ENCODE assay signal across 1 cellular context in the genomic region with DNA sequence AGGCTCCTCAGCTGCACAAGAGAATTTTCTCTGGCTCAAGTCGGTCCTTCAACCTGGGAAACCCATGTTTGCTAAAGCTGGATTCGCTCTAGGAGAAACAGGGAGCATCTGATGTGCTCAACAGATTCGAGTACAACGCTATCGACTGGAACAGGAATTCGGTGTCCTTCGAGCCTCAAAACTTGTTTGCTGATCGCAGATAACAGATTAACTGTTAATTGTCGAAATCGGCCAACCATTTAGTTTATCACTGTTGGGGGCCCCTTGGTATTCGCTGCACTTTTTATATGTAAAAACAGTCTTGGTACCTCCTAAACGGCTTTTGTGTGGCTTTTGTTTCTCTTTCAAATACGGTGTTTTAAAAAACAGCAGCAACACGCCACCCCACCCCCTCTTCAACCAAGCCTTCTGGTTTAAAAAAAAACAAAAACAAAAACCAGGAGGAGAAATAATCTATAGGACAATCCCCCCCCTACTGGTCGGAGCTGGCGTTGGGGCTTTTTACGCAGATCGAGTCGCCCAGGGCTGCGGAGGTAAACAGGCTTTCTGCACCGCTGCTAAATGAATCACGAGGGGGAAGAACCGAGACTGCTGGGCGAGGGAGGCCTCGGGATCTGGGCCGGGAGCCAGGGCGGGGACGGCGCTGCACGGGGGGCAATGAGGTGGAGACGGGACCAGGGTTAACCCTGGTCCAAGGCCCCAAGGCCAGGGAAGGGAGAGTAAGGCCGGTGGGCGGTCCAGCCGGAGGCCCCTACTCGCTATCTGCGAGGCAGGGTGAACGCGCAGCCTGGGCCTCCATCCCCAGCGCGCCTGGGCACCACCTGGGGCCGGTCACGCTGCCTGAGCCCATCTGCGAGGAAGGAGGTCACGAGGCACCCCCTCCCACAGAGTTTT.
TF ChIP-seq lines count a peak whose summit lies in the region.

No MANE protein-coding gene starts in this region.

TF ChIP-seq in HepG2, 621 proteins besides CTCF, POLR2A, EP300 and RAD21 (continued from another document and continues in another):
- TF ChIP-seq ZNF770 (CRISPR knock-in tag; IDR thresholded peaks at IDR 0.05) (peak; percentile 38; the same call in 1 of the 2 replicates), TRIM24 (CRISPR knock-in tag; IDR thresholded peaks at IDR 0.05) (no peak), TAF1 (CRISPR knock-in tag; IDR thresholded peaks at IDR 0.05) (no peak), ZNF382 (CRISPR knock-in tag; IDR thresholded peaks at IDR 0.05; ENCODE audit: borderline replicate concordance) (no peak), ZNF101 (CRISPR knock-in tag; IDR thresholded peaks at IDR 0.05; ENCODE audit: borderline replicate concordance, low read depth) (no peak), NR0B2 (CRISPR knock-in tag; IDR thresholded peaks at IDR 0.05) (no peak), ZNF883 (CRISPR knock-in tag; IDR thresholded peaks at IDR 0.05; ENCODE audit: not compliant biosample characterization) (no peak), RFX1 (IDR thresholded peaks at IDR 0.05) (peak; percentile 31; the same call in 1 of the 2 replicates), RXRB (CRISPR knock-in tag; IDR thresholded peaks at IDR 0.05; ENCODE audit: borderline replicate concordance) (peak; percentile 34), SKI (IDR thresholded peaks at IDR 0.05; ENCODE audit: partially characterized antibody) (peak; percentile 37), ZXDC (CRISPR knock-in tag; IDR thresholded peaks at IDR 0.05) (no peak), ARNT2 (CRISPR knock-in tag; IDR thresholded peaks at IDR 0.05; ENCODE audit: low read depth) (no peak), SMARCC2 (IDR thresholded peaks at IDR 0.05) (no peak), ZFP36 (IDR thresholded peaks at IDR 0.05; ENCODE audit: borderline replicate concordance, low read depth, low read length, partially characterized antibody) (no peak), CREB1 (IDR thresholded peaks at IDR 0.05) (no peak), CREB1 (CRISPR knock-in tag; IDR thresholded peaks at IDR 0.05) (no peak), KMT2A (CRISPR knock-in tag; IDR thresholded peaks at IDR 0.05) (peak; percentile 24; the same call in 1 of the 2 replicates), PHF21A (CRISPR knock-in tag; IDR thresholded peaks at IDR 0.05) (peak; percentile 60), REPIN1 (CRISPR knock-in tag; IDR thresholded peaks at IDR 0.05; ENCODE audit: borderline replicate concordance, low read depth) (peak; percentile 63; the same call in 1 of the 2 replicates), SMAD1 (CRISPR knock-in tag; IDR thresholded peaks at IDR 0.05; ENCODE audit: borderline replicate concordance, low read depth) (no peak), ZSCAN29 (CRISPR knock-in tag; conservative IDR thresholded peaks at IDR 0.05) (no peak), TMF1 (CRISPR knock-in tag; IDR thresholded peaks at IDR 0.05; ENCODE audit: low read depth) (no peak), GPN1 (CRISPR knock-in tag; IDR thresholded peaks at IDR 0.05; ENCODE audit: borderline replicate concordance) (no peak), ISL2 (CRISPR knock-in tag; IDR thresholded peaks at IDR 0.05) (no peak), KLF9 (CRISPR knock-in tag; IDR thresholded peaks at IDR 0.05; ENCODE audit: low read depth) (no peak), ZNF496 (CRISPR knock-in tag; IDR thresholded peaks at IDR 0.05; ENCODE audit: insufficient replicate concordance) (no peak), NFIB (CRISPR knock-in tag; IDR thresholded peaks at IDR 0.05; ENCODE audit: borderline replicate concordance) (no peak), HOXA7 (CRISPR knock-in tag; IDR thresholded peaks at IDR 0.05) (no peak), SAP130 (CRISPR knock-in tag; IDR thresholded peaks at IDR 0.05; ENCODE audit: low read depth) (peak; percentile 44), GABPB1 (CRISPR knock-in tag; IDR thresholded peaks at IDR 0.05) (peak; percentile 40; the same call in 1 of the 2 replicates), ZNF354B (CRISPR knock-in tag; IDR thresholded peaks at IDR 0.05) (no peak), MYC (CRISPR knock-in tag; IDR thresholded peaks at IDR 0.05; ENCODE audit: borderline replicate concordance) (peak; percentile 26; the same call in 1 of the 2 replicates), RXRA (CRISPR knock-in tag; IDR thresholded peaks at IDR 0.05) (0 out of 2 replicates have a peak, but pooled peaks have one; percentile 26)
- TF ChIP-seq, protein P1, sequence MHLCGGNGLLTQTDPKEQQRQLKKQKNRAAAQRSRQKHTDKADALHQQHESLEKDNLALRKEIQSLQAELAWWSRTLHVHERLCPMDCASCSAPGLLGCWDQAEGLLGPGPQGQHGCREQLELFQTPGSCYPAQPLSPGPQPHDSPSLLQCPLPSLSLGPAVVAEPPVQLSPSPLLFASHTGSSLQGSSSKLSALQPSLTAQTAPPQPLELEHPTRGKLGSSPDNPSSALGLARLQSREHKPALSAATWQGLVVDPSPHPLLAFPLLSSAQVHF (CRISPR knock-in tag; IDR thresholded peaks at IDR 0.05), result no peak
- TF ChIP-seq, protein P2, sequence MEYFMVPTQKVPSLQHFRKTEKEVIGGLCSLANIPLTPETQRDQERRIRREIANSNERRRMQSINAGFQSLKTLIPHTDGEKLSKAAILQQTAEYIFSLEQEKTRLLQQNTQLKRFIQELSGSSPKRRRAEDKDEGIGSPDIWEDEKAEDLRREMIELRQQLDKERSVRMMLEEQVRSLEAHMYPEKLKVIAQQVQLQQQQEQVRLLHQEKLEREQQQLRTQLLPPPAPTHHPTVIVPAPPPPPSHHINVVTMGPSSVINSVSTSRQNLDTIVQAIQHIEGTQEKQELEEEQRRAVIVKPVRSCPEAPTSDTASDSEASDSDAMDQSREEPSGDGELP (IDR thresholded peaks at IDR 0.05; ENCODE audit: borderline replicate concordance, low read depth), result no peak
- TF ChIP-seq, protein P3, sequence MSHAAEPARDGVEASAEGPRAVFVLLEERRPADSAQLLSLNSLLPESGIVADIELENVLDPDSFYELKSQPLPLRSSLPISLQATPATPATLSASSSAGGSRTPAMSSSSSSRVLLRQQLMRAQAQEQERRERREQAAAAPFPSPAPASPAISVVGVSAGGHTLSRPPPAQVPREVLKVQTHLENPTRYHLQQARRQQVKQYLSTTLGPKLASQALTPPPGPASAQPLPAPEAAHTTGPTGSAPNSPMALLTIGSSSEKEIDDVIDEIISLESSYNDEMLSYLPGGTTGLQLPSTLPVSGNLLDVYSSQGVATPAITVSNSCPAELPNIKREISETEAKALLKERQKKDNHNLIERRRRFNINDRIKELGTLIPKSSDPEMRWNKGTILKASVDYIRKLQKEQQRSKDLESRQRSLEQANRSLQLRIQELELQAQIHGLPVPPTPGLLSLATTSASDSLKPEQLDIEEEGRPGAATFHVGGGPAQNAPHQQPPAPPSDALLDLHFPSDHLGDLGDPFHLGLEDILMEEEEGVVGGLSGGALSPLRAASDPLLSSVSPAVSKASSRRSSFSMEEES (CRISPR knock-in tag; IDR thresholded peaks at IDR 0.05), result peak; percentile 46; the same call in 1 of the 2 replicates
- TF ChIP-seq, protein P4, sequence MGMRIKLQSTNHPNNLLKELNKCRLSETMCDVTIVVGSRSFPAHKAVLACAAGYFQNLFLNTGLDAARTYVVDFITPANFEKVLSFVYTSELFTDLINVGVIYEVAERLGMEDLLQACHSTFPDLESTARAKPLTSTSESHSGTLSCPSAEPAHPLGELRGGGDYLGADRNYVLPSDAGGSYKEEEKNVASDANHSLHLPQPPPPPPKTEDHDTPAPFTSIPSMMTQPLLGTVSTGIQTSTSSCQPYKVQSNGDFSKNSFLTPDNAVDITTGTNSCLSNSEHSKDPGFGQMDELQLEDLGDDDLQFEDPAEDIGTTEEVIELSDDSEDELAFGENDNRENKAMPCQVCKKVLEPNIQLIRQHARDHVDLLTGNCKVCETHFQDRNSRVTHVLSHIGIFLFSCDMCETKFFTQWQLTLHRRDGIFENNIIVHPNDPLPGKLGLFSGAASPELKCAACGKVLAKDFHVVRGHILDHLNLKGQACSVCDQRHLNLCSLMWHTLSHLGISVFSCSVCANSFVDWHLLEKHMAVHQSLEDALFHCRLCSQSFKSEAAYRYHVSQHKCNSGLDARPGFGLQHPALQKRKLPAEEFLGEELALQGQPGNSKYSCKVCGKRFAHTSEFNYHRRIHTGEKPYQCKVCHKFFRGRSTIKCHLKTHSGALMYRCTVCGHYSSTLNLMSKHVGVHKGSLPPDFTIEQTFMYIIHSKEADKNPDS (CRISPR knock-in tag; IDR thresholded peaks at IDR 0.05), result no peak
- TF ChIP-seq, protein P5, sequence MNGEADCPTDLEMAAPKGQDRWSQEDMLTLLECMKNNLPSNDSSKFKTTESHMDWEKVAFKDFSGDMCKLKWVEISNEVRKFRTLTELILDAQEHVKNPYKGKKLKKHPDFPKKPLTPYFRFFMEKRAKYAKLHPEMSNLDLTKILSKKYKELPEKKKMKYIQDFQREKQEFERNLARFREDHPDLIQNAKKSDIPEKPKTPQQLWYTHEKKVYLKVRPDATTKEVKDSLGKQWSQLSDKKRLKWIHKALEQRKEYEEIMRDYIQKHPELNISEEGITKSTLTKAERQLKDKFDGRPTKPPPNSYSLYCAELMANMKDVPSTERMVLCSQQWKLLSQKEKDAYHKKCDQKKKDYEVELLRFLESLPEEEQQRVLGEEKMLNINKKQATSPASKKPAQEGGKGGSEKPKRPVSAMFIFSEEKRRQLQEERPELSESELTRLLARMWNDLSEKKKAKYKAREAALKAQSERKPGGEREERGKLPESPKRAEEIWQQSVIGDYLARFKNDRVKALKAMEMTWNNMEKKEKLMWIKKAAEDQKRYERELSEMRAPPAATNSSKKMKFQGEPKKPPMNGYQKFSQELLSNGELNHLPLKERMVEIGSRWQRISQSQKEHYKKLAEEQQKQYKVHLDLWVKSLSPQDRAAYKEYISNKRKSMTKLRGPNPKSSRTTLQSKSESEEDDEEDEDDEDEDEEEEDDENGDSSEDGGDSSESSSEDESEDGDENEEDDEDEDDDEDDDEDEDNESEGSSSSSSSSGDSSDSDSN (CRISPR knock-in tag; IDR thresholded peaks at IDR 0.05), result peak; percentile 82
- TF ChIP-seq, protein P6, sequence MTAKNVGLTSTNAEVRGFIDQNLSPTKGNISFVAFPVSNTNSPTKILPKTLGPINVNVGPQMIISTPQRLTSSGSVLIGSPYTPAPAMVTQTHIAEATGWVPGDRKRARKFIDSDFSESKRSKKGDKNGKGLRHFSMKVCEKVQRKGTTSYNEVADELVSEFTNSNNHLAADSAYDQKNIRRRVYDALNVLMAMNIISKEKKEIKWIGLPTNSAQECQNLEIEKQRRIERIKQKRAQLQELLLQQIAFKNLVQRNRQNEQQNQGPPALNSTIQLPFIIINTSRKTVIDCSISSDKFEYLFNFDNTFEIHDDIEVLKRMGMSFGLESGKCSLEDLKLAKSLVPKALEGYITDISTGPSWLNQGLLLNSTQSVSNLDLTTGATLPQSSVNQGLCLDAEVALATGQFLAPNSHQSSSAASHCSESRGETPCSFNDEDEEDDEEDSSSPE (CRISPR knock-in tag; IDR thresholded peaks at IDR 0.05), result peak; percentile 8; the same call in 1 of the 2 replicates
- TF ChIP-seq, protein P7, sequence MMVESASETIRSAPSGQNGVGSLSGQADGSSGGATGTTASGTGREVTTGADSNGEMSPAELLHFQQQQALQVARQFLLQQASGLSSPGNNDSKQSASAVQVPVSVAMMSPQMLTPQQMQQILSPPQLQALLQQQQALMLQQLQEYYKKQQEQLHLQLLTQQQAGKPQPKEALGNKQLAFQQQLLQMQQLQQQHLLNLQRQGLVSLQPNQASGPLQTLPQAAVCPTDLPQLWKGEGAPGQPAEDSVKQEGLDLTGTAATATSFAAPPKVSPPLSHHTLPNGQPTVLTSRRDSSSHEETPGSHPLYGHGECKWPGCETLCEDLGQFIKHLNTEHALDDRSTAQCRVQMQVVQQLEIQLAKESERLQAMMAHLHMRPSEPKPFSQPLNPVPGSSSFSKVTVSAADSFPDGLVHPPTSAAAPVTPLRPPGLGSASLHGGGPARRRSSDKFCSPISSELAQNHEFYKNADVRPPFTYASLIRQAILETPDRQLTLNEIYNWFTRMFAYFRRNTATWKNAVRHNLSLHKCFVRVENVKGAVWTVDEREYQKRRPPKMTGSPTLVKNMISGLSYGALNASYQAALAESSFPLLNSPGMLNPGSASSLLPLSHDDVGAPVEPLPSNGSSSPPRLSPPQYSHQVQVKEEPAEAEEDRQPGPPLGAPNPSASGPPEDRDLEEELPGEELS (CRISPR knock-in tag; IDR thresholded peaks at IDR 0.05), result no peak; the same call in 1 of the 2 replicates
- TF ChIP-seq, protein P8, sequence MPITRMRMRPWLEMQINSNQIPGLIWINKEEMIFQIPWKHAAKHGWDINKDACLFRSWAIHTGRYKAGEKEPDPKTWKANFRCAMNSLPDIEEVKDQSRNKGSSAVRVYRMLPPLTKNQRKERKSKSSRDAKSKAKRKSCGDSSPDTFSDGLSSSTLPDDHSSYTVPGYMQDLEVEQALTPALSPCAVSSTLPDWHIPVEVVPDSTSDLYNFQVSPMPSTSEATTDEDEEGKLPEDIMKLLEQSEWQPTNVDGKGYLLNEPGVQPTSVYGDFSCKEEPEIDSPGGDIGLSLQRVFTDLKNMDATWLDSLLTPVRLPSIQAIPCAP (CRISPR knock-in tag; IDR thresholded peaks at IDR 0.05; ENCODE audit: low read depth), result no peak
